ENCODE assay signal across 17 cellular contexts in the genomic region with DNA sequence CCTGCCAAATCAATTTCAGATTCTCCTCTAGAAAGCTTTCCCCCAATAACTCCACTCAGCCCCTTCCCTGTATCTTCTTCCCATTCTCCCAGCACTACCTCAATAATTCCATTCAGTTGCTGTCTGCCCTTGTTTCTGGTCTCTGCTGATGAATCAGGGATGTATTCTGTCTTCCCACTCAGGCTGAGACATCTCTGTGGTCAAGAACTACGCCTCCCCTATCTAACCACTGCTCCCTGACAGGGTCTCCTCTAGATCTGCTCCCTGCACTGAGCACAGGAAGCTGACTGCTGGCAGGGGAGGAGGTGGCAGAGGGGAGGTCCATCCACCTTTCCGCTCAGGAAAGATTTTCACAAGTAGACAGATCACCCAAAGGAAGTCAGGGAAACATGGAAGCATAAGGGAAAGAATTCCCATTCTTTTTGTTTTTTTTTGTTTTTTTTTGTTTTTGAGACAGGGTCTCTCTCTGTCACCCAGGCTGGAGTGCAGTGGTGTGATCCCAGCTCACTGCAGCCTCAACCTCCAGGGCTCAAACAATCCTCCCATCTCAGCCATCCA. TPM values are rescaled to one million over a fixed set of nuclear protein-coding genes. Genes with fewer than 3 reads are reported as not detected.
A peak's percentile ranks its signal among the peaks of the same experiment; 100 is the strongest.
DNase-seq lines count a peak whose midpoint lies in the region; ATAC-seq and TF ChIP-seq lines count a peak whose summit lies in the region.
"Had no signal": no experiment of that assay in that cellular context is flagged by ENCODE, and none has a peak within 500 bp of the region (broad histone marks: within the 10 kb centered on the region; RNA-seq: fewer than 3 reads in every experiment).

No MANE protein-coding gene starts in this region.

- H3K9me3 ChIP-seq in smooth muscle cell (replicated peaks; ENCODE audit: low read depth) = no peaks in the 10 kb centered on the region
- H3K9me3 ChIP-seq in adrenal gland (replicated peaks in 1 of 3) = no peaks in the 10 kb centered on the region
- H3K9me3 ChIP-seq: body of pancreas, gastrocnemius medialis, suprapubic skin had no signal

- TF ChIP-seq POLR2A in NB4 (IDR thresholded peaks at IDR 0.05; ENCODE audit: extremely low read depth, insufficient read length) = no peak
- TF ChIP-seq POLR2A in adrenal gland (IDR thresholded peaks at IDR 0.05) = no peak

- peaks cover 23% of the 10 kb centered on the region for H3F3A ChIP-seq in smooth muscle cell (ENCODE audit: low read depth)

- H3K9me3 Mint-ChIP-seq in activated CD8-positive, alpha-beta T cell treated with anti-CD3 and anti-CD28 coated beads for 36 hours = no peaks in the 10 kb centered on the region
- no peaks in the 10 kb centered on the region for H3K9me3 Mint-ChIP-seq in activated CD8-positive, alpha-beta T cell treated with anti-CD3 and anti-CD28 coated beads, Interleukin-2, amount 10 ng/mL, durations not matched to agents 7 days and 5 days (ENCODE audit: insufficient read depth)
- H3K9me3 Mint-ChIP-seq: endodermal cell had no signal

- H3K27me3 ChIP-seq in smooth muscle cell (ENCODE audit: low read depth) = no peaks in the 10 kb centered on the region
- H3K27me3 ChIP-seq in adrenal gland = peaks cover 5% of the 10 kb centered on the region
- H3K27me3 ChIP-seq: body of pancreas had no signal

- peak; percentile 17 for DNase-seq in activated CD8-positive, alpha-beta T cell treated with anti-CD3 and anti-CD28 coated beads for 36 hours
- DNase-seq in activated CD8-positive, alpha-beta T cell treated with anti-CD3 and anti-CD28 coated beads, Interleukin-2, amount 10 ng/mL, durations not matched to agents 7 days and 5 days = no peak
- DNase-seq in NB4 (ENCODE audit: low read depth) (peak; percentile 29), dermis blood vessel endothelial cell (peak; percentile 15), smooth muscle cell (lab: John Stamatoyannopoulos, UW; ENCODE audit: unreplicated experiment) (no peak), adrenal gland (no peak), D341Med (ENCODE audit: low spot score) (no peak)
- DNase-seq: activated CD4-positive, CD25-positive, alpha-beta regulatory T cell treated with anti-CD3 and anti-CD28 coated beads, Interleukin-2, amount 50 U/mL, for 72 hours; body of pancreas; endodermal cell; gastrocnemius medialis; NCI-H1105 treated with DMSO at 0.1 percent for 48 hours; NCI-H446; stimulated activated CD4-positive, alpha-beta T cell treated with anti-CD3 and anti-CD28 coated beads, Interleukin-12 subunit alpha, Interleukin-12 subunit beta, amount 100 ng/mL, for 4 hours had no signal

- H3K36me3 Mint-ChIP-seq in activated CD8-positive, alpha-beta T cell treated with anti-CD3 and anti-CD28 coated beads for 36 hours (ENCODE audit: low read depth) = no peaks in the 10 kb centered on the region
- H3K36me3 Mint-ChIP-seq in activated CD8-positive, alpha-beta T cell treated with anti-CD3 and anti-CD28 coated beads, Interleukin-2, amount 10 ng/mL, durations not matched to agents 7 days and 5 days (ENCODE audit: low read depth) = no peaks in the 10 kb centered on the region

- no peak overlapping the region for H3K4me3 Mint-ChIP-seq in activated CD8-positive, alpha-beta T cell treated with anti-CD3 and anti-CD28 coated beads for 36 hours
- H3K4me3 Mint-ChIP-seq in activated CD8-positive, alpha-beta T cell treated with anti-CD3 and anti-CD28 coated beads, Interleukin-2, amount 10 ng/mL, durations not matched to agents 7 days and 5 days = no peak overlapping the region
- H3K4me3 Mint-ChIP-seq: endodermal cell had no signal

- H3K9ac ChIP-seq in smooth muscle cell (ENCODE audit: low read depth) = peak overlapping the region; percentile 88

- H3K27ac Mint-ChIP-seq in activated CD8-positive, alpha-beta T cell treated with anti-CD3 and anti-CD28 coated beads for 36 hours = no peak overlapping the region
- no peak overlapping the region for H3K27ac Mint-ChIP-seq in activated CD8-positive, alpha-beta T cell treated with anti-CD3 and anti-CD28 coated beads, Interleukin-2, amount 10 ng/mL, durations not matched to agents 7 days and 5 days
- H3K27ac Mint-ChIP-seq: endodermal cell had no signal

- peak; percentile 65 for ATAC-seq in activated CD8-positive, alpha-beta T cell treated with anti-CD3 and anti-CD28 coated beads for 36 hours
- no peak for ATAC-seq in activated CD8-positive, alpha-beta T cell treated with anti-CD3 and anti-CD28 coated beads, Interleukin-2, amount 10 ng/mL, durations not matched to agents 7 days and 5 days
- no peak for ATAC-seq in HG03520 (IDR thresholded peaks at IDR 0.05; ENCODE audit: unreplicated experiment)
- ATAC-seq: body of pancreas, gastrocnemius medialis had no signal

- H3K4me1 ChIP-seq in smooth muscle cell (ENCODE audit: low read depth) (peaks cover 26% of the 10 kb centered on the region), adrenal gland (replicated peaks in 1 of 2) (peaks cover 7 to 18% of the 10 kb centered on the region in 2 donors)
- H3K4me1 ChIP-seq: body of pancreas had no signal

- POLR2A ChIA-PET in activated CD8-positive, alpha-beta T cell treated with anti-CD3 and anti-CD28 coated beads for 36 hours (lab: Charles Lee) = interaction anchor here (0.9 to 1.4 kb wide), 3 partner anchors 12 to 29 kb away, joined by 3 to 4 read pairs (median 3); no protein-coding TSS in a partner anchor
- POLR2A ChIA-PET in activated CD8-positive, alpha-beta T cell treated with anti-CD3 and anti-CD28 coated beads, Interleukin-2, amount 10 ng/mL, durations not matched to agents 7 days and 5 days (lab: Charles Lee) = no interaction called here

- H2AFZ ChIP-seq in smooth muscle cell (ENCODE audit: low read depth) = no peak overlapping the region

- H3K79me2 ChIP-seq in smooth muscle cell (ENCODE audit: low read depth) = no peaks in the 10 kb centered on the region

- H3K4me1 Mint-ChIP-seq in activated CD8-positive, alpha-beta T cell treated with anti-CD3 and anti-CD28 coated beads for 36 hours (ENCODE audit: low read depth) = peaks cover 12% of the 10 kb centered on the region
- peaks cover 6% of the 10 kb centered on the region for H3K4me1 Mint-ChIP-seq in activated CD8-positive, alpha-beta T cell treated with anti-CD3 and anti-CD28 coated beads, Interleukin-2, amount 10 ng/mL, durations not matched to agents 7 days and 5 days (ENCODE audit: low read depth)

- no peaks in the 10 kb centered on the region for H3K36me3 ChIP-seq in smooth muscle cell (ENCODE audit: low read depth)
- no peaks in the 10 kb centered on the region for H3K36me3 ChIP-seq in adrenal gland (replicated peaks in 1 of 2)
- H3K36me3 ChIP-seq: gastrocnemius medialis, suprapubic skin had no signal

- H3K27ac ChIP-seq in smooth muscle cell (ENCODE audit: low read depth) (peak overlapping the region; percentile 98), adrenal gland (no peak overlapping the region)
- H3K27ac ChIP-seq: body of pancreas, gastrocnemius medialis, suprapubic skin had no signal

- CTCF ChIA-PET in activated CD8-positive, alpha-beta T cell treated with anti-CD3 and anti-CD28 coated beads for 36 hours (lab: Charles Lee) = interaction anchor here (2.1 to 18.8 kb wide), 2 partner anchors 10 to 35 kb away, joined by 10 to 586 read pairs; partner anchors contain the start of genes SCRN2 and SP6
- CTCF ChIA-PET in activated CD8-positive, alpha-beta T cell treated with anti-CD3 and anti-CD28 coated beads, Interleukin-2, amount 10 ng/mL, durations not matched to agents 7 days and 5 days (lab: Charles Lee) = interaction anchor here (18.4 kb wide), 1 partner anchor 31 kb away, joined by 538 read pairs; the partner anchor contains the start of genes SCRN2 and SP6

- peaks cover 17% of the 10 kb centered on the region for H3K27me3 Mint-ChIP-seq in activated CD8-positive, alpha-beta T cell treated with anti-CD3 and anti-CD28 coated beads for 36 hours
- H3K27me3 Mint-ChIP-seq in activated CD8-positive, alpha-beta T cell treated with anti-CD3 and anti-CD28 coated beads, Interleukin-2, amount 10 ng/mL, durations not matched to agents 7 days and 5 days (ENCODE audit: low read depth) = peaks cover 22% of the 10 kb centered on the region

- WGBS in smooth muscle cell (ENCODE audit: low lambda C conversion rate) = 13% methylated on average over 2 of the region's 2 CpGs
- 67 to 78% (median 76%) methylated on average over 2 of the region's 2 CpGs for WGBS in adrenal gland, 4 donors

- H3K4me3 ChIP-seq in NB4 (ENCODE audit: low read depth, low read length) = no peak overlapping the region
- H3K4me3 ChIP-seq in smooth muscle cell = no peak overlapping the region
- H3K4me3 ChIP-seq in adrenal gland = no peak overlapping the region
- H3K4me3 ChIP-seq: body of pancreas, gastrocnemius medialis, suprapubic skin had no signal

- no peak for TF ChIP-seq CTCF in activated CD8-positive, alpha-beta T cell treated with anti-CD3 and anti-CD28 coated beads for 36 hours (IDR thresholded peaks at IDR 0.05)
- TF ChIP-seq CTCF in NB4 (IDR thresholded peaks at IDR 0.05; ENCODE audit: low read depth, low read length) (no peak), smooth muscle cell (IDR thresholded peaks at IDR 0.05; ENCODE audit: borderline replicate concordance, insufficient read depth, poor library complexity, severe bottlenecking) (no peak), adrenal gland (IDR thresholded peaks at IDR 0.05) (no peak)

- intact Hi-C loops in activated CD8-positive, alpha-beta T cell treated with anti-CD3 and anti-CD28 coated beads for 36 hours (cut with micrococcal nuclease) = no loop called here
- intact Hi-C loops in adrenal gland (cut with DNase I) = no loop called here

- H3K4me2 ChIP-seq in smooth muscle cell = peak overlapping the region; percentile 74

- H4K20me1 ChIP-seq in smooth muscle cell (ENCODE audit: low read depth) = no peaks in the 10 kb centered on the region

RNA-seq across cellular contexts. Expression of gene SP2, which starts 16.9 kb away (rescaled TPM):
- total RNA-seq in activated CD8-positive, alpha-beta T cell treated with anti-CD3 and anti-CD28 coated beads for 36 hours = 10 to 100 TPM; 11.5 to 13.2 TPM
- 10 to 100 TPM; 23.7 to 24.5 TPM for total RNA-seq in activated CD8-positive, alpha-beta T cell treated with anti-CD3 and anti-CD28 coated beads, Interleukin-2, amount 10 ng/mL, durations not matched to agents 7 days and 5 days
- total RNA-seq in dermis blood vessel endothelial cell = 1.7 and 2.6 TPM in 2 replicates
- total RNA-seq in smooth muscle cell = 2.4 and 4.7 TPM in 2 replicates
- 9.0 and 9.4 TPM in 2 replicates for polyA plus RNA-seq in smooth muscle cell
- 10 to 100 TPM in 5 of 8 donors, 1 to 10 TPM in 3; 2.9 to 20.8 (median 12.1) TPM for total RNA-seq in adrenal gland
- polyA plus RNA-seq in adrenal gland = 10 to 100 TPM in 1 of 3 donors, 1 to 10 TPM in 2; 4.5 to 21.1 (median 8.0) TPM

RNA-seq across cellular contexts. Expression of gene SP6, which starts 28.1 kb away (rescaled TPM):
- under 1 TPM; 0.13 to 0.18 TPM for total RNA-seq in activated CD8-positive, alpha-beta T cell treated with anti-CD3 and anti-CD28 coated beads for 36 hours
- under 1 TPM in 1 of 2 experiments, not detected in 1; 0.05 TPM for total RNA-seq in activated CD8-positive, alpha-beta T cell treated with anti-CD3 and anti-CD28 coated beads, Interleukin-2, amount 10 ng/mL, durations not matched to agents 7 days and 5 days
- 3.1 and 4.8 TPM in 2 replicates for total RNA-seq in dermis blood vessel endothelial cell
- total RNA-seq in smooth muscle cell = 9.3 and 9.8 TPM in 2 replicates
- 10.7 and 13.1 TPM in 2 replicates for polyA plus RNA-seq in smooth muscle cell
- 1 to 10 TPM in 6 of 8 donors, under 1 TPM in 2; 0.06 to 3.5 (median 1.2) TPM for total RNA-seq in adrenal gland
- polyA plus RNA-seq in adrenal gland = 1 to 10 TPM in 1 of 3 donors, under 1 TPM in 2; 0.91 to 1.1 (median 0.97) TPM

RNA-seq across cellular contexts. Expression of gene SCRN2, which starts 38.0 kb away (rescaled TPM):
- 10 to 100 TPM; 21.0 to 23.8 TPM for total RNA-seq in activated CD8-positive, alpha-beta T cell treated with anti-CD3 and anti-CD28 coated beads for 36 hours
- 10 to 100 TPM; 24.1 to 24.8 TPM for total RNA-seq in activated CD8-positive, alpha-beta T cell treated with anti-CD3 and anti-CD28 coated beads, Interleukin-2, amount 10 ng/mL, durations not matched to agents 7 days and 5 days
- total RNA-seq in dermis blood vessel endothelial cell (44.3 and 74.2 TPM in 2 replicates), smooth muscle cell (16.0 and 18.6 TPM in 2 replicates), adrenal gland (10 to 100 TPM; 18.3 to 53.7 (median 40.5) TPM)
- polyA plus RNA-seq in smooth muscle cell (45.0 and 49.4 TPM in 2 replicates), adrenal gland (100 to 1,000 TPM in 2 of 3 donors, 1 to 10 TPM in 1; 6.3 to 136 (median 121) TPM)

RNA-seq across cellular contexts. Expression of gene LRRC46, which starts 47.6 kb away (rescaled TPM):
- total RNA-seq in activated CD8-positive, alpha-beta T cell treated with anti-CD3 and anti-CD28 coated beads for 36 hours = under 1 TPM; 0.38 to 0.67 TPM
- total RNA-seq in activated CD8-positive, alpha-beta T cell treated with anti-CD3 and anti-CD28 coated beads, Interleukin-2, amount 10 ng/mL, durations not matched to agents 7 days and 5 days = under 1 TPM; 0.82 to 0.97 TPM
- total RNA-seq in dermis blood vessel endothelial cell = 0.05 TPM in 1 of 2 replicates, not detected in the other
- total RNA-seq in smooth muscle cell = not detected in 2 replicates
- polyA plus RNA-seq in smooth muscle cell = 0.26 and 1.2 TPM in 2 replicates
- total RNA-seq in adrenal gland = under 1 TPM in 5 of 8 donors, not detected in 3; 0.20 to 0.81 (median 0.28) TPM
- 1 to 10 TPM; 1.6 to 2.3 (median 1.9) TPM for polyA plus RNA-seq in adrenal gland
- total RNA-seq: body of pancreas, mesenteric fat pad, suprapubic skin had no signal

RNA-seq across cellular contexts. Expression of gene MRPL10, which starts 47.8 kb away (rescaled TPM):
- total RNA-seq in activated CD8-positive, alpha-beta T cell treated with anti-CD3 and anti-CD28 coated beads for 36 hours = 10 to 100 TPM; 66.5 to 67.0 TPM
- 10 to 100 TPM; 37.9 to 41.6 TPM for total RNA-seq in activated CD8-positive, alpha-beta T cell treated with anti-CD3 and anti-CD28 coated beads, Interleukin-2, amount 10 ng/mL, durations not matched to agents 7 days and 5 days
- total RNA-seq in dermis blood vessel endothelial cell (19.9 and 26.0 TPM in 2 replicates), smooth muscle cell (24.0 and 30.4 TPM in 2 replicates), adrenal gland (10 to 100 TPM; 29.0 to 72.5 (median 46.7) TPM)
- polyA plus RNA-seq in smooth muscle cell (36.6 and 40.4 TPM in 2 replicates), adrenal gland (10 to 100 TPM; 37.6 to 41.1 (median 38.5) TPM)

Comparison
In these comparisons a context has a peak if more than half of its experiments do, and no peak if none do; other contexts are left out.
1. DNase-seq: peak in activated CD8-positive, alpha-beta T cell treated with anti-CD3 and anti-CD28 coated beads for 36 hours (single experiment), NB4 (single experiment) and dermis blood vessel endothelial cell (single experiment); none in activated CD8-positive, alpha-beta T cell treated with anti-CD3 and anti-CD28 coated beads, Interleukin-2, amount 10 ng/mL, durations not matched to agents 7 days and 5 days (single experiment), smooth muscle cell (single experiment), adrenal gland (0 of 7) and D341Med (single experiment).